Comparison of ENCODE assay signal across 1 cellular context in genomic region chr12:104788848-104789271, GRCh38.
TF ChIP-seq lines count a peak whose summit lies in the region.

No MANE protein-coding gene starts in this region.

TF ChIP-seq in H1, 55 proteins besides CTCF, POLR2A, EP300 and RAD21 (continued from another document):
- peak; percentile 17 for TF ChIP-seq CHD7 (IDR thresholded peaks at IDR 0.05; ENCODE audit: insufficient replicate concordance, low read length)
- TF ChIP-seq CHD1 (IDR thresholded peaks at IDR 0.05; ENCODE audit: low read depth, low read length): no peak
- no peak for TF ChIP-seq EGR1 (IDR thresholded peaks at IDR 0.05; ENCODE audit: borderline replicate concordance, low read depth, low read length)
- TF ChIP-seq TAF7 (optimal IDR thresholded peaks at IDR 0.05; ENCODE audit: borderline replicate concordance, low read depth, low read length): no peak
- TF ChIP-seq TBP (IDR thresholded peaks at IDR 0.05; ENCODE audit: low read depth, low read length): no peak
- TF ChIP-seq BCL11A (IDR thresholded peaks at IDR 0.05; ENCODE audit: low read depth in 2 of 2, low read length in 2 of 2): no peak
- no peak for TF ChIP-seq RNF2 (IDR thresholded peaks at IDR 0.05; ENCODE audit: borderline replicate concordance, low read depth, low read length, missing control alignments, poor library complexity, severe bottlenecking)
- TF ChIP-seq BACH1 (IDR thresholded peaks at IDR 0.05; ENCODE audit: low read length): no peak
- no peak for TF ChIP-seq ZNF274 (IDR thresholded peaks at IDR 0.05; ENCODE audit: borderline replicate concordance, extremely low read depth, low read length)
- peak; percentile 43; the same call in 1 of the 2 replicates for TF ChIP-seq SP1 (IDR thresholded peaks at IDR 0.05; ENCODE audit: low read depth, low read length)
- TF ChIP-seq SIRT6 (IDR thresholded peaks at IDR 0.05; ENCODE audit: low read length): no peak
- no peak for TF ChIP-seq TAF1 (IDR thresholded peaks at IDR 0.05; ENCODE audit: low read depth, low read length)
- TF ChIP-seq CBX5 (IDR thresholded peaks at IDR 0.05; ENCODE audit: low read depth, low read length): no peak
- no peak for TF ChIP-seq GTF2F1 (IDR thresholded peaks at IDR 0.05; ENCODE audit: borderline replicate concordance, low read depth, low read length)
- no peak for TF ChIP-seq SIX5 (IDR thresholded peaks at IDR 0.05; ENCODE audit: low read depth, low read length)
- no peak for TF ChIP-seq KDM4A (IDR thresholded peaks at IDR 0.05; ENCODE audit: low read depth, low read length, severe bottlenecking)
- TF ChIP-seq JUN (IDR thresholded peaks at IDR 0.05; ENCODE audit: low read depth, low read length): no peak
- no peak for TF ChIP-seq GABPA (IDR thresholded peaks at IDR 0.05; ENCODE audit: borderline replicate concordance, insufficient read depth, low read length)
- peak; percentile 62; the same call in 1 of the 2 replicates for TF ChIP-seq USF2 (IDR thresholded peaks at IDR 0.05; ENCODE audit: low read length)
- TF ChIP-seq PHF8 (conservative IDR thresholded peaks at IDR 0.05; ENCODE audit: low read depth, low read length): no peak
- TF ChIP-seq RXRA (IDR thresholded peaks at IDR 0.05; ENCODE audit: insufficient read depth, low read depth, low read length): no peak
- TF ChIP-seq KDM1A (IDR thresholded peaks at IDR 0.05; ENCODE audit: borderline replicate concordance, low read length): no peak
- TF ChIP-seq SUZ12 (IDR thresholded peaks at IDR 0.05; ENCODE audit: low read length): no peak
- TF ChIP-seq SAP30 (IDR thresholded peaks at IDR 0.05; ENCODE audit: insufficient read depth, insufficient replicate concordance, low read length): no peak
